9 cellular contexts compared by ENCODE assay signal in genomic region chr3:136994772-136995516, GRCh38. TPM values are rescaled to one million over a fixed set of nuclear protein-coding genes. Genes with fewer than 3 reads are reported as not detected.
A peak's percentile ranks its signal among the peaks of the same experiment; 100 is the strongest.
DNase-seq lines count a peak whose midpoint lies in the region; ATAC-seq and TF ChIP-seq lines count a peak whose summit lies in the region.
"Had no signal": no experiment of that assay in that cellular context is flagged by ENCODE, and none has a peak within 500 bp of the region (broad histone marks: within the 10 kb centered on the region; RNA-seq: fewer than 3 reads in every experiment).

No MANE protein-coding gene starts in this region.

- POLR2A ChIA-PET in activated CD8-positive, alpha-beta T cell treated with anti-CD3 and anti-CD28 coated beads for 36 hours (lab: Charles Lee) = no interaction called here
- POLR2A ChIA-PET in activated CD8-positive, alpha-beta T cell treated with anti-CD3 and anti-CD28 coated beads, Interleukin-2, amount 10 ng/mL, durations not matched to agents 7 days and 5 days (lab: Charles Lee) = no interaction called here

- no peak overlapping the region for H3K27ac Mint-ChIP-seq in activated CD8-positive, alpha-beta T cell treated with anti-CD3 and anti-CD28 coated beads for 36 hours
- H3K27ac Mint-ChIP-seq in activated CD8-positive, alpha-beta T cell treated with anti-CD3 and anti-CD28 coated beads, Interleukin-2, amount 10 ng/mL, durations not matched to agents 7 days and 5 days = no peak overlapping the region

- TF ChIP-seq CTCF in activated CD8-positive, alpha-beta T cell treated with anti-CD3 and anti-CD28 coated beads for 36 hours (IDR thresholded peaks at IDR 0.05) = no peak
- TF ChIP-seq CTCF in thoracic aorta (IDR thresholded peaks at IDR 0.05) = no peak
- TF ChIP-seq CTCF in WERI-Rb-1 (IDR thresholded peaks at IDR 0.05; ENCODE audit: low read depth, low read length) = no peak

- H3K36me3 ChIP-seq in thoracic aorta (no peaks in the 10 kb centered on the region), WERI-Rb-1 (no peaks in the 10 kb centered on the region)

- ATAC-seq in activated CD8-positive, alpha-beta T cell treated with anti-CD3 and anti-CD28 coated beads for 36 hours = peak; percentile 27
- no peak for ATAC-seq in activated CD8-positive, alpha-beta T cell treated with anti-CD3 and anti-CD28 coated beads, Interleukin-2, amount 10 ng/mL, durations not matched to agents 7 days and 5 days
- ATAC-seq in thoracic aorta (ENCODE audit: insufficient number of reproducible peaks, low FRiP score, low read depth) = peak; percentile 99

- CTCF ChIA-PET in activated CD8-positive, alpha-beta T cell treated with anti-CD3 and anti-CD28 coated beads for 36 hours (lab: Charles Lee) = interaction anchor here (1.0 kb wide), 1 partner anchor 19 kb away, joined by 3 read pairs; no protein-coding TSS in a partner anchor
- CTCF ChIA-PET in activated CD8-positive, alpha-beta T cell treated with anti-CD3 and anti-CD28 coated beads, Interleukin-2, amount 10 ng/mL, durations not matched to agents 7 days and 5 days (lab: Charles Lee) = interaction anchor here (1.0 kb wide), 1 partner anchor 19 kb away, joined by 4 read pairs; no protein-coding TSS in a partner anchor

- H3K4me3 Mint-ChIP-seq in activated CD8-positive, alpha-beta T cell treated with anti-CD3 and anti-CD28 coated beads for 36 hours = no peak overlapping the region
- H3K4me3 Mint-ChIP-seq in activated CD8-positive, alpha-beta T cell treated with anti-CD3 and anti-CD28 coated beads, Interleukin-2, amount 10 ng/mL, durations not matched to agents 7 days and 5 days = no peak overlapping the region

- H3K36me3 Mint-ChIP-seq in activated CD8-positive, alpha-beta T cell treated with anti-CD3 and anti-CD28 coated beads for 36 hours (ENCODE audit: low read depth) = no peaks in the 10 kb centered on the region
- H3K36me3 Mint-ChIP-seq in activated CD8-positive, alpha-beta T cell treated with anti-CD3 and anti-CD28 coated beads, Interleukin-2, amount 10 ng/mL, durations not matched to agents 7 days and 5 days (ENCODE audit: low read depth) = no peaks in the 10 kb centered on the region

- peak overlapping the region; percentile 13 for H3K4me3 ChIP-seq in thoracic aorta
- H3K4me3 ChIP-seq in WERI-Rb-1 (ENCODE audit: low read depth, low read length) = no peak overlapping the region

- no peaks in the 10 kb centered on the region for H3K27me3 Mint-ChIP-seq in activated CD8-positive, alpha-beta T cell treated with anti-CD3 and anti-CD28 coated beads for 36 hours
- no peaks in the 10 kb centered on the region for H3K27me3 Mint-ChIP-seq in activated CD8-positive, alpha-beta T cell treated with anti-CD3 and anti-CD28 coated beads, Interleukin-2, amount 10 ng/mL, durations not matched to agents 7 days and 5 days (ENCODE audit: low read depth)

- intact Hi-C loops in activated CD8-positive, alpha-beta T cell treated with anti-CD3 and anti-CD28 coated beads for 36 hours (cut with micrococcal nuclease) = no loop called here

- H3K27me3 ChIP-seq in thoracic aorta (replicated peaks; ENCODE audit: insufficient read depth) (no peaks in the 10 kb centered on the region), WERI-Rb-1 (ENCODE audit: insufficient read depth, low read depth, severe bottlenecking) (no peaks in the 10 kb centered on the region)

- H3K27ac ChIP-seq in thoracic aorta (peak overlapping the region; percentile 89 to 90), WERI-Rb-1 (no peak overlapping the region)

- H3K9me3 Mint-ChIP-seq in activated CD8-positive, alpha-beta T cell treated with anti-CD3 and anti-CD28 coated beads for 36 hours = no peaks in the 10 kb centered on the region
- H3K9me3 Mint-ChIP-seq in activated CD8-positive, alpha-beta T cell treated with anti-CD3 and anti-CD28 coated beads, Interleukin-2, amount 10 ng/mL, durations not matched to agents 7 days and 5 days (ENCODE audit: insufficient read depth) = no peaks in the 10 kb centered on the region

- peak; percentile 11 for DNase-seq in activated CD8-positive, alpha-beta T cell treated with anti-CD3 and anti-CD28 coated beads for 36 hours
- no peak for DNase-seq in activated CD8-positive, alpha-beta T cell treated with anti-CD3 and anti-CD28 coated beads, Interleukin-2, amount 10 ng/mL, durations not matched to agents 7 days and 5 days
- peak in 43 of 56 donors; percentile 5 to 84 (median 30) for DNase-seq in amygdala (lab: John Stamatoyannopoulos, UW)
- peak in 32 of 51 donors; percentile 2 to 74 (median 19) for DNase-seq in hypothalamus (lab: John Stamatoyannopoulos, UW)
- DNase-seq in thoracic aorta (ENCODE audit: low spot score) = peak; percentile 75
- DNase-seq in activated effector memory CD4-positive, alpha-beta T cell treated with anti-CD3 and anti-CD28 coated beads, Interleukin-2, amount 50 U/mL, for 16 hours = no peak
- no peak for DNase-seq in WERI-Rb-1
- no peak for DNase-seq in GM19240 (ENCODE audit: insufficient read length, low spot score)
- DNase-seq: DND-41 had no signal

- H3K9me3 ChIP-seq in thoracic aorta = no peaks in the 10 kb centered on the region
- no peaks in the 10 kb centered on the region for H3K9me3 ChIP-seq in WERI-Rb-1 (ENCODE audit: severe bottlenecking)

- peaks cover 5% of the 10 kb centered on the region for H3K4me1 Mint-ChIP-seq in activated CD8-positive, alpha-beta T cell treated with anti-CD3 and anti-CD28 coated beads for 36 hours (ENCODE audit: low read depth)
- H3K4me1 Mint-ChIP-seq in activated CD8-positive, alpha-beta T cell treated with anti-CD3 and anti-CD28 coated beads, Interleukin-2, amount 10 ng/mL, durations not matched to agents 7 days and 5 days (ENCODE audit: low read depth) = no peaks in the 10 kb centered on the region

- H3K4me1 ChIP-seq in thoracic aorta (ENCODE audit: control insufficient read depth in 1 of 2, low read depth in 2 of 2) = peaks cover 11 to 22% of the 10 kb centered on the region in 2 donors

RNA-seq across cellular contexts. Expression of gene IL20RB, which starts 37.2 kb away (rescaled TPM):
- total RNA-seq in activated CD8-positive, alpha-beta T cell treated with anti-CD3 and anti-CD28 coated beads for 36 hours = 1 to 10 TPM; 1.0 to 1.2 TPM
- 1 to 10 TPM; 1.6 to 2.1 TPM for total RNA-seq in activated CD8-positive, alpha-beta T cell treated with anti-CD3 and anti-CD28 coated beads, Interleukin-2, amount 10 ng/mL, durations not matched to agents 7 days and 5 days
- 1 to 10 TPM in 1 of 2 donors, under 1 TPM in 1; 0.71 to 1.6 TPM for total RNA-seq in thoracic aorta

Comparison
In these comparisons a context has a peak if more than half of its experiments do, and no peak if none do; other contexts are left out.
1. DNase-seq: peak in activated CD8-positive, alpha-beta T cell treated with anti-CD3 and anti-CD28 coated beads for 36 hours (single experiment), amygdala (43 of 56), hypothalamus (32 of 51) and thoracic aorta (single experiment); none in activated CD8-positive, alpha-beta T cell treated with anti-CD3 and anti-CD28 coated beads, Interleukin-2, amount 10 ng/mL, durations not matched to agents 7 days and 5 days (single experiment), activated effector memory CD4-positive, alpha-beta T cell treated with anti-CD3 and anti-CD28 coated beads, Interleukin-2, amount 50 U/mL, for 16 hours (single experiment), WERI-Rb-1 (single experiment) and GM19240 (single experiment).